ENCODE assay signal across 8 cellular contexts in genomic region chr17:42653179-42654124, GRCh38. TPM values are rescaled to one million over a fixed set of nuclear protein-coding genes. Genes with fewer than 3 reads are reported as not detected.
DNase-seq lines count a peak whose midpoint lies in the region; ATAC-seq and TF ChIP-seq lines count a peak whose summit lies in the region.

No MANE protein-coding gene starts in this region.

- peak; percentile 31 for DNase-seq in A673 (ENCODE audit: low spot score)
- peak in 1 of 3 donors; percentile 49 for DNase-seq in Peyer's patch
- peak; percentile 79 for DNase-seq in fibroblast of gingiva (ENCODE audit: low read depth)
- no peak for DNase-seq in stimulated activated CD4-positive, alpha-beta T cell treated with anti-CD3 and anti-CD28 coated beads, Interleukin-2, amount 100 ng/mL, for 24 hours
- no peak for DNase-seq in SIG-M5 treated with dmso at 0.1 percent for 504 hours (lab: John Stamatoyannopoulos, UW; ENCODE audit: unreplicated experiment)

- H3K27me3 ChIP-seq in A673 (replicated peaks; ENCODE audit: insufficient read depth, low read depth, low read length, poor library complexity), result no peaks in the 10 kb centered on the region
- H3K27me3 ChIP-seq in Peyer's patch, result no peaks in the 10 kb centered on the region
- H3K27me3 ChIP-seq in muscle layer of duodenum (ENCODE audit: low read depth, low read length), result no peaks in the 10 kb centered on the region

- H3K27ac ChIP-seq in A673 (ENCODE audit: low read depth, low read length, poor library complexity, severe bottlenecking) (no peak overlapping the region), Peyer's patch (peak overlapping the region; percentile 17 to 63 (median 32)), muscle layer of duodenum (ENCODE audit: low read length) (peak overlapping the region; percentile 77)

- TF ChIP-seq CTCF in A673 (conservative IDR thresholded peaks at IDR 0.05; ENCODE audit: low read depth, low read length) (no peak), Peyer's patch (IDR thresholded peaks at IDR 0.05) (no peak)

- H3K4me3 ChIP-seq in A673 (ENCODE audit: low read depth, low read length, poor library complexity, severe bottlenecking), result peak overlapping the region; percentile 10
- peak overlapping the region in 2 of 4 donors; percentile 5 to 33 for H3K4me3 ChIP-seq in Peyer's patch
- H3K4me3 ChIP-seq in muscle layer of duodenum (ENCODE audit: low read depth in 1 of 2, low read length in 2 of 2), result peak overlapping the region; percentile 54 to 58

- intact Hi-C loops in A673 (cut with micrococcal nuclease; ENCODE audit: unreplicated experiment), result no loop called here

- H3K36me3 ChIP-seq in A673 (ENCODE audit: insufficient read depth, low read length, poor library complexity, severe bottlenecking) (no peaks in the 10 kb centered on the region), Peyer's patch (no peaks in the 10 kb centered on the region), muscle layer of duodenum (ENCODE audit: control insufficient read depth in 1 of 2, insufficient read depth in 2 of 2, low read length in 2 of 2) (no peaks in the 10 kb centered on the region)

- BruUV-seq in A673 (replicated peaks; lab: Mats Ljungman, UMichigan), result no TSS peak

- H3K9me3 ChIP-seq in A673 (ENCODE audit: low read depth, low read length, poor library complexity, severe bottlenecking) (no peaks in the 10 kb centered on the region), Peyer's patch (no peaks in the 10 kb centered on the region), muscle layer of duodenum (ENCODE audit: control insufficient read depth in 1 of 2, low read length in 2 of 2) (no peaks in the 10 kb centered on the region)

- CTCF ChIA-PET in A673 (lab: Charles Lee), result no interaction called here

- POLR2A ChIA-PET in A673 (lab: Charles Lee; ENCODE audit: low non-redundant PET), result no interaction called here

- H3K4me1 ChIP-seq in A673 (ENCODE audit: insufficient read depth, low read length, poor library complexity, severe bottlenecking) (no peaks in the 10 kb centered on the region), Peyer's patch (peaks cover 0 to 4% (median 0%) of the 10 kb centered on the region in 4 donors), muscle layer of duodenum (ENCODE audit: control insufficient read depth in 1 of 2, insufficient read depth in 2 of 2, low read length in 2 of 2) (no peaks in the 10 kb centered on the region)

- ATAC-seq in GM18505 (IDR thresholded peaks at IDR 0.05; ENCODE audit: unreplicated experiment), result no peak
- no peak for ATAC-seq in GM21825 (IDR thresholded peaks at IDR 0.05; ENCODE audit: unreplicated experiment)

- TF ChIP-seq POLR2A in Peyer's patch (IDR thresholded peaks at IDR 0.05) (no peak), GM18505 (IDR thresholded peaks at IDR 0.05; ENCODE audit: borderline replicate concordance, extremely low read depth, insufficient read depth, insufficient read length) (no peak)

RNA-seq across cellular contexts. Expression of gene TUBG2, which starts 5.6 kb away (rescaled TPM):
- 14.6 and 19.2 TPM in 2 replicates for total RNA-seq in A673 (2021)
- 10 to 100 TPM in 3 of 4 donors, 1 to 10 TPM in 1; 5.6 to 79.2 (median 16.6) TPM for total RNA-seq in Peyer's patch

RNA-seq across cellular contexts. Expression of gene PLEKHH3, which starts 23.3 kb away (rescaled TPM):
- total RNA-seq in A673 (2021), result 11.9 and 16.8 TPM in 2 replicates
- total RNA-seq in Peyer's patch, result 10 to 100 TPM in 2 of 4 donors, 1 to 10 TPM in 2; 3.5 to 14.0 (median 10.8) TPM

RNA-seq across cellular contexts. Expression of gene CCR10, which starts 28.2 kb away (rescaled TPM):
- 0.52 and 0.55 TPM in 2 replicates for total RNA-seq in A673 (2021)
- total RNA-seq in Peyer's patch, result 1 to 10 TPM in 1 of 4 donors, under 1 TPM in 1, not detected in 2; 0.40 to 2.8 TPM

RNA-seq across cellular contexts. Expression of gene CNTNAP1, which starts 28.9 kb away (rescaled TPM):
- total RNA-seq in A673 (2021) (5.6 and 6.7 TPM in 2 replicates), Peyer's patch (1 to 10 TPM in 3 of 4 donors, under 1 TPM in 1; 0.35 to 5.0 (median 1.3) TPM)

RNA-seq across cellular contexts. Expression of gene TUBG1, which starts 44.0 kb away (rescaled TPM):
- total RNA-seq in A673 (2021), result 85.8 and 87.4 TPM in 2 replicates
- total RNA-seq in Peyer's patch, result 10 to 100 TPM; 19.8 to 64.4 (median 37.9) TPM

Comparison
In these comparisons a context has a peak if more than half of its experiments do, and no peak if none do; other contexts are left out.
1. DNase-seq: peak in A673 (single experiment) and fibroblast of gingiva (single experiment); none in stimulated activated CD4-positive, alpha-beta T cell treated with anti-CD3 and anti-CD28 coated beads, Interleukin-2, amount 100 ng/mL, for 24 hours (0 of 2) and SIG-M5 treated with dmso at 0.1 percent for 504 hours (single experiment).